In the genomic region with DNA sequence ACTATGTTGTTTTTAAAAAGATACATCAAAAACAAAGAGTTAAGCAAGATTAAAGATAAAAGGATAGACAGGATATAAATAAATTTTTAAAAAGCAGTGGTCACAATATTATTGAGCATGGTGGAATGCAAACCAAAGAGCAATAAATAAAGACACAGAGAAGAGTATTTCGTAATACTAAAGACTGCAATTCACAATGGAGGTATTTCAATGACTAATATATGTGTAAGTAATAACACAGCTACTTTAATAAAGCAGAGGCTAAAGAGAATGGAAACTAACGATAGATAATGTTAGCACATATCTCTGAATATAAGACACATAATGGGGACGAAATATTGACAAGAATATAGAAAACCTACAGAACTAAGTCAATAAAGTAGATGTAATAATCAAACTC, we compare ENCODE assay signal across 20 cellular contexts.
"Had no signal": no experiment of that assay in that cellular context is flagged by ENCODE, and none has a peak within 500 bp of the region (broad histone marks: within the 10 kb centered on the region; RNA-seq: fewer than 3 reads in every experiment).

No MANE protein-coding gene starts in this region.

- H3K36me3 ChIP-seq: ascending aorta, colonic mucosa, esophagus muscularis mucosa, left lung, pancreas, thyroid gland had no signal

- FAIRE-seq: keratinocyte, pancreas, urothelium cell line had no signal

- H3K9me3 ChIP-seq: ascending aorta, colonic mucosa, esophagus muscularis mucosa, mucosa of descending colon, pancreas, thyroid gland had no signal

- H3K27ac ChIP-seq: ascending aorta, colonic mucosa, esophagus muscularis mucosa, left lung, pancreas, thyroid gland had no signal

- H3K36me3 Mint-ChIP-seq: stimulated activated naive B cell treated with anti-CD40 and anti-IgM and Interleukin-4, amounts not matched to agents 10 μg/mL and 1 μg/mL and 100 μg/mL, for 72 hours had no signal

- H3K27ac Mint-ChIP-seq: activated naive CD4-positive, alpha-beta T cell treated with anti-CD3 and anti-CD28 coated beads for 36 hours; activated T-helper 2 cell treated with anti-CD3 and anti-CD28 coated beads, Interferon-gamma antibody, Interleukin-2, Interleukin-4, amounts not matched to agents 10 μg/mL and 5 μg/mL and 100 μg/mL, durations not matched to agents 14 hours and 24 hours and 36 hours; naive thymus-derived CD4-positive, alpha-beta T cell; stimulated activated naive B cell treated with anti-CD40 and anti-IgM and Interleukin-4, amounts not matched to agents 10 μg/mL and 1 μg/mL and 100 μg/mL, for 72 hours had no signal

- H3K4me3 ChIP-seq: ascending aorta, colonic mucosa, esophagus muscularis mucosa, left lung, mucosa of descending colon, pancreas, thyroid gland had no signal

- DNase-seq: activated CD4-positive, alpha-beta T cell treated with anti-CD3 and anti-CD28 coated beads for 1 hour; activated CD4-positive, alpha-beta T cell treated with anti-CD3 and anti-CD28 coated beads, Interleukin-2, amount 50 U/mL, for 4 hours; activated naive CD4-positive, alpha-beta T cell treated with anti-CD3 and anti-CD28 coated beads for 36 hours; activated T-cell treated with anti-CD3 and anti-CD28 coated beads for 4 hours; colonic mucosa; left lung; mucosa of descending colon; naive thymus-derived CD4-positive, alpha-beta T cell; pancreas; retina; stimulated activated CD4-positive, alpha-beta T cell treated with anti-CD3 and anti-CD28 coated beads, Interleukin-15, amount 100 ng/mL, for 24 hours; stimulated activated CD4-positive, alpha-beta T cell treated with anti-CD3 and anti-CD28 coated beads, Interleukin-4, amount 100 ng/mL, for 1 hour; stimulated activated naive B cell treated with anti-CD40 and anti-IgM and Interleukin-4, amounts not matched to agents 10 μg/mL and 1 μg/mL and 100 μg/mL, for 72 hours; T-helper 9 cell; thyroid gland had no signal

- H3K27me3 ChIP-seq: ascending aorta, colonic mucosa, esophagus muscularis mucosa, left lung, pancreas, thyroid gland had no signal

- ATAC-seq: left lung; mucosa of descending colon; naive thymus-derived CD4-positive, alpha-beta T cell; pancreas; stimulated activated naive B cell treated with anti-CD40 and anti-IgM and Interleukin-4, amounts not matched to agents 10 μg/mL and 1 μg/mL and 100 μg/mL, for 72 hours had no signal

- H3K4me1 ChIP-seq: ascending aorta, colonic mucosa, esophagus muscularis mucosa, left lung, pancreas had no signal

- H3K4me1 Mint-ChIP-seq: naive thymus-derived CD4-positive, alpha-beta T cell had no signal

- H3K4me3 Mint-ChIP-seq: activated naive CD4-positive, alpha-beta T cell treated with anti-CD3 and anti-CD28 coated beads for 36 hours; naive thymus-derived CD4-positive, alpha-beta T cell; stimulated activated naive B cell treated with anti-CD40 and anti-IgM and Interleukin-4, amounts not matched to agents 10 μg/mL and 1 μg/mL and 100 μg/mL, for 72 hours had no signal
